3 cellular contexts compared by ENCODE assay signal in the genomic region with DNA sequence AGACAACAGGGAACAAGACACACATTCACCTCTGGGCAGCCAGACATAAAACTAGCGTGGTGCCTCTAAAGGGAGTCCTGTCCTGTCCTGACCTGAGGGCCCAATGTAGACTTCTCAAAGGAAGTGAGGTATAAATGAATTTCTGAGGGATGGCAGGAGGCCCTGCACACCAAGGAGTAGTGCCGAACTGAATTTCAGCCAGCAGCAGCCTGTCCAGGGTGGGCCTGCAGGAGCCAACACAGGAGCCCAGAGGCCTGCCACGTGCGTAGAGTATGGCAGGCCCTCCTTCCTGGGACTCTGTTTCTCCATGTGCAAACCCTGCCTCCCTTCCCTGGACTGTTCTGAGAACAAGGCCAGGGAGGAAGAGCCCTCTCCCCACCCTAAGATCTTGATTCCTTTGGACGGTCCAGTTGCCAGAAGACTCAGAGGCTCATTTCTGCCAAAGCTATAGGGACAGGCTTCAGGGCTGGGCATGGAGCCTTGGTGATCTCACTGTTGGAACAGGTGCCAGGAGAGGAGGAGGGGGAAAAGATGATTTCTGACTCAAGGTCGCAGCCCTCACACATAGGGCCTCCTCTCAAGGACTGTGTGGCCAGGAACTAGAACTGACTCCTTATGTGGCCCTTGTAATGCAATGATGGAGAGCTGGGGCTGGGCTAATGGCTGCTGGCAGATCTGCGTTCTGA.
TF ChIP-seq lines count a peak whose summit lies in the region.

No MANE protein-coding gene starts in this region.

TF ChIP-seq in SK-N-SH, 30 proteins besides CTCF, POLR2A, EP300 and RAD21 (continues in another document):
- no peak for TF ChIP-seq EZH2phosphoT487 (IDR thresholded peaks at IDR 0.05; ENCODE audit: borderline replicate concordance, low read depth)
- TF ChIP-seq POLR2AphosphoS5 (IDR thresholded peaks at IDR 0.05; ENCODE audit: low read depth, low read length), result no peak
- TF ChIP-seq, protein P1, sequence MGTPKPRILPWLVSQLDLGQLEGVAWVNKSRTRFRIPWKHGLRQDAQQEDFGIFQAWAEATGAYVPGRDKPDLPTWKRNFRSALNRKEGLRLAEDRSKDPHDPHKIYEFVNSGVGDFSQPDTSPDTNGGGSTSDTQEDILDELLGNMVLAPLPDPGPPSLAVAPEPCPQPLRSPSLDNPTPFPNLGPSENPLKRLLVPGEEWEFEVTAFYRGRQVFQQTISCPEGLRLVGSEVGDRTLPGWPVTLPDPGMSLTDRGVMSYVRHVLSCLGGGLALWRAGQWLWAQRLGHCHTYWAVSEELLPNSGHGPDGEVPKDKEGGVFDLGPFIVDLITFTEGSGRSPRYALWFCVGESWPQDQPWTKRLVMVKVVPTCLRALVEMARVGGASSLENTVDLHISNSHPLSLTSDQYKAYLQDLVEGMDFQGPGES (IDR thresholded peaks at IDR 0.05; ENCODE audit: low read depth, low read length), result no peak
- no peak for TF ChIP-seq TEAD4 (IDR thresholded peaks at IDR 0.05; ENCODE audit: borderline replicate concordance, insufficient read depth)
- TF ChIP-seq, protein P2, sequence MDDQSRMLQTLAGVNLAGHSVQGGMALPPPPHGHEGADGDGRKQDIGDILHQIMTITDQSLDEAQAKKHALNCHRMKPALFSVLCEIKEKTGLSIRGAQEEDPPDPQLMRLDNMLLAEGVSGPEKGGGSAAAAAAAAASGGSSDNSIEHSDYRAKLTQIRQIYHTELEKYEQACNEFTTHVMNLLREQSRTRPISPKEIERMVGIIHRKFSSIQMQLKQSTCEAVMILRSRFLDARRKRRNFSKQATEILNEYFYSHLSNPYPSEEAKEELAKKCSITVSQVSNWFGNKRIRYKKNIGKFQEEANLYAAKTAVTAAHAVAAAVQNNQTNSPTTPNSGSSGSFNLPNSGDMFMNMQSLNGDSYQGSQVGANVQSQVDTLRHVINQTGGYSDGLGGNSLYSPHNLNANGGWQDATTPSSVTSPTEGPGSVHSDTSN (IDR thresholded peaks at IDR 0.05), result no peak
- peak; percentile 53 for TF ChIP-seq NFIC (IDR thresholded peaks at IDR 0.05; ENCODE audit: borderline replicate concordance)
- TF ChIP-seq, protein P3, sequence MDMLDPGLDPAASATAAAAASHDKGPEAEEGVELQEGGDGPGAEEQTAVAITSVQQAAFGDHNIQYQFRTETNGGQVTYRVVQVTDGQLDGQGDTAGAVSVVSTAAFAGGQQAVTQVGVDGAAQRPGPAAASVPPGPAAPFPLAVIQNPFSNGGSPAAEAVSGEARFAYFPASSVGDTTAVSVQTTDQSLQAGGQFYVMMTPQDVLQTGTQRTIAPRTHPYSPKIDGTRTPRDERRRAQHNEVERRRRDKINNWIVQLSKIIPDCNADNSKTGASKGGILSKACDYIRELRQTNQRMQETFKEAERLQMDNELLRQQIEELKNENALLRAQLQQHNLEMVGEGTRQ (IDR thresholded peaks at IDR 0.05; ENCODE audit: borderline replicate concordance, low read depth, low read length), result no peak
- no peak for TF ChIP-seq ELF1 (IDR thresholded peaks at IDR 0.05)
- TF ChIP-seq TAF1 (IDR thresholded peaks at IDR 0.05; ENCODE audit: borderline replicate concordance, low read depth, low read length), result no peak
- TF ChIP-seq MXI1 (IDR thresholded peaks at IDR 0.05; ENCODE audit: low read depth, low read length), result no peak
- TF ChIP-seq, protein P4, sequence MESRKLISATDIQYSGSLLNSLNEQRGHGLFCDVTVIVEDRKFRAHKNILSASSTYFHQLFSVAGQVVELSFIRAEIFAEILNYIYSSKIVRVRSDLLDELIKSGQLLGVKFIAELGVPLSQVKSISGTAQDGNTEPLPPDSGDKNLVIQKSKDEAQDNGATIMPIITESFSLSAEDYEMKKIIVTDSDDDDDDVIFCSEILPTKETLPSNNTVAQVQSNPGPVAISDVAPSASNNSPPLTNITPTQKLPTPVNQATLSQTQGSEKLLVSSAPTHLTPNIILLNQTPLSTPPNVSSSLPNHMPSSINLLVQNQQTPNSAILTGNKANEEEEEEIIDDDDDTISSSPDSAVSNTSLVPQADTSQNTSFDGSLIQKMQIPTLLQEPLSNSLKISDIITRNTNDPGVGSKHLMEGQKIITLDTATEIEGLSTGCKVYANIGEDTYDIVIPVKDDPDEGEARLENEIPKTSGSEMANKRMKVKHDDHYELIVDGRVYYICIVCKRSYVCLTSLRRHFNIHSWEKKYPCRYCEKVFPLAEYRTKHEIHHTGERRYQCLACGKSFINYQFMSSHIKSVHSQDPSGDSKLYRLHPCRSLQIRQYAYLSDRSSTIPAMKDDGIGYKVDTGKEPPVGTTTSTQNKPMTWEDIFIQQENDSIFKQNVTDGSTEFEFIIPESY (IDR thresholded peaks at IDR 0.05; ENCODE audit: borderline replicate concordance, low read depth), result no peak
- TF ChIP-seq, protein P5, sequence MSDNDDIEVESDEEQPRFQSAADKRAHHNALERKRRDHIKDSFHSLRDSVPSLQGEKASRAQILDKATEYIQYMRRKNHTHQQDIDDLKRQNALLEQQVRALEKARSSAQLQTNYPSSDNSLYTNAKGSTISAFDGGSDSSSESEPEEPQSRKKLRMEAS (IDR thresholded peaks at IDR 0.05; ENCODE audit: low read depth), result no peak

TF ChIP-seq in SK-N-SH treated with all-trans-retinoic acid at 6 μM for 48 hours, 23 proteins besides CTCF, POLR2A, EP300 and RAD21:
- TF ChIP-seq ZFP30 (CRISPR knock-in tag; IDR thresholded peaks at IDR 0.05) (no peak), CSDC2 (CRISPR knock-in tag; IDR thresholded peaks at IDR 0.05) (no peak), TCF4 (CRISPR knock-in tag; IDR thresholded peaks at IDR 0.05; ENCODE audit: borderline replicate concordance) (no peak), OSR1 (CRISPR knock-in tag; IDR thresholded peaks at IDR 0.05) (no peak), ZFP3 (CRISPR knock-in tag; IDR thresholded peaks at IDR 0.05) (no peak), ZNF70 (CRISPR knock-in tag; IDR thresholded peaks at IDR 0.05) (no peak), ZC3H10 (CRISPR knock-in tag; IDR thresholded peaks at IDR 0.05) (no peak), SNAI2 (CRISPR knock-in tag; IDR thresholded peaks at IDR 0.05) (no peak)
- TF ChIP-seq, protein P6, sequence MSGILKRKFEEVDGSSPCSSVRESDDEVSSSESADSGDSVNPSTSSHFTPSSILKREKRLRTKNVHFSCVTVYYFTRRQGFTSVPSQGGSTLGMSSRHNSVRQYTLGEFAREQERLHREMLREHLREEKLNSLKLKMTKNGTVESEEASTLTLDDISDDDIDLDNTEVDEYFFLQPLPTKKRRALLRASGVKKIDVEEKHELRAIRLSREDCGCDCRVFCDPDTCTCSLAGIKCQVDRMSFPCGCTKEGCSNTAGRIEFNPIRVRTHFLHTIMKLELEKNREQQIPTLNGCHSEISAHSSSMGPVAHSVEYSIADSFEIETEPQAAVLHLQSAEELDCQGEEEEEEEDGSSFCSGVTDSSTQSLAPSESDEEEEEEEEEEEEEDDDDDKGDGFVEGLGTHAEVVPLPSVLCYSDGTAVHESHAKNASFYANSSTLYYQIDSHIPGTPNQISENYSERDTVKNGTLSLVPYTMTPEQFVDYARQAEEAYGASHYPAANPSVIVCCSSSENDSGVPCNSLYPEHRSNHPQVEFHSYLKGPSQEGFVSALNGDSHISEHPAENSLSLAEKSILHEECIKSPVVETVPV (CRISPR knock-in tag; IDR thresholded peaks at IDR 0.05), result no peak
- TF ChIP-seq, protein P7, sequence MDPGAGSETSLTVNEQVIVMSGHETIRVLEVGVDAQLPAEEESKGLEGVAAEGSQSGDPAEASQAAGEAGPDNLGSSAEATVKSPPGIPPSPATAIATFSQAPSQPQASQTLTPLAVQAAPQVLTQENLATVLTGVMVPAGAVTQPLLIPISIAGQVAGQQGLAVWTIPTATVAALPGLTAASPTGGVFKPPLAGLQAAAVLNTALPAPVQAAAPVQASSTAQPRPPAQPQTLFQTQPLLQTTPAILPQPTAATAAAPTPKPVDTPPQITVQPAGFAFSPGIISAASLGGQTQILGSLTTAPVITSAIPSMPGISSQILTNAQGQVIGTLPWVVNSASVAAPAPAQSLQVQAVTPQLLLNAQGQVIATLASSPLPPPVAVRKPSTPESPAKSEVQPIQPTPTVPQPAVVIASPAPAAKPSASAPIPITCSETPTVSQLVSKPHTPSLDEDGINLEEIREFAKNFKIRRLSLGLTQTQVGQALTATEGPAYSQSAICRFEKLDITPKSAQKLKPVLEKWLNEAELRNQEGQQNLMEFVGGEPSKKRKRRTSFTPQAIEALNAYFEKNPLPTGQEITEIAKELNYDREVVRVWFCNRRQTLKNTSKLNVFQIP (CRISPR knock-in tag; IDR thresholded peaks at IDR 0.05; ENCODE audit: borderline replicate concordance, low read depth), result no peak

TF ChIP-seq in H1, 55 proteins besides CTCF, POLR2A, EP300 and RAD21:
- no peak for TF ChIP-seq HDAC6 (IDR thresholded peaks at IDR 0.05; ENCODE audit: low read depth, low read length)
- TF ChIP-seq RFX5 (IDR thresholded peaks at IDR 0.05; ENCODE audit: borderline replicate concordance, low read depth, low read length), result no peak
- TF ChIP-seq CBX8 (IDR thresholded peaks at IDR 0.05; ENCODE audit: borderline replicate concordance, low read depth, low read length), result no peak
